Comparison of ENCODE assay signal across 8 cellular contexts in genomic region chr7:149771696-149772235, GRCh38. TPM values are rescaled to one million over a fixed set of nuclear protein-coding genes. Genes with fewer than 3 reads are reported as not detected.
A peak's percentile ranks its signal among the peaks of the same experiment; 100 is the strongest.
DNase-seq lines count a peak whose midpoint lies in the region; ATAC-seq and TF ChIP-seq lines count a peak whose summit lies in the region.

No MANE protein-coding gene starts in this region.

- H3K4me1 Mint-ChIP-seq in CD4-positive, alpha-beta T cell (ENCODE audit: low read depth), result peaks cover 20% of the 10 kb centered on the region
- H3K4me1 Mint-ChIP-seq in endodermal cell (peaks cover 8% of the 10 kb centered on the region), mesothelial cell of epicardium (peaks cover 23% of the 10 kb centered on the region)

- H3K9me3 ChIP-seq in CD4-positive, alpha-beta T cell (ENCODE audit: control insufficient read depth, low read length), result no peaks in the 10 kb centered on the region
- no peaks in the 10 kb centered on the region for H3K9me3 ChIP-seq in endodermal cell (ENCODE audit: control insufficient read depth, low read length)

- no peak overlapping the region for H3K9ac ChIP-seq in endodermal cell (ENCODE audit: extremely low read depth, low read length, poor library complexity, severe bottlenecking)

- H3K36me3 Mint-ChIP-seq in CD4-positive, alpha-beta T cell (ENCODE audit: low read depth), result peaks cover 11% of the 10 kb centered on the region
- H3K36me3 Mint-ChIP-seq in endodermal cell (ENCODE audit: low read depth) (no peaks in the 10 kb centered on the region), mesothelial cell of epicardium (peaks cover 25% of the 10 kb centered on the region)

- 0% methylated on average over 4 to 36 of the region's 39 CpGs for WGBS in endodermal cell (ENCODE audit: insufficient coverage in 1 of 2, insufficient read length in 1 of 2), 2 experiments

- POLR2A ChIA-PET in CD4-positive, alpha-beta T cell (lab: Charles Lee), result interaction anchor here (0.6 to 0.7 kb wide), 2 partner anchors 64 to 66 kb away, joined by 3 to 4 read pairs; partner anchors contain the start of gene ZNF862

- H3K36me3 ChIP-seq in endodermal cell (ENCODE audit: control insufficient read depth, insufficient read depth, low read length), result no peaks in the 10 kb centered on the region

- intact Hi-C loops in CD4-positive, alpha-beta T cell (cut with DNase I, micrococcal nuclease), result loop anchor here (1.0 to 5.0 kb wide), 8 partner anchors 54 to 1455 kb away; partner anchors contain the start of genes ABCF2 (in 1 of the 2), ATP6V0E2 (in 1 of the 2), CDK5 (in 1 of the 2) and SLC4A2 (in 1 of the 2)

- peak; percentile 73 to 90 (median 84) for DNase-seq in CD4-positive, alpha-beta T cell
- DNase-seq in NCI-H82 treated with DMSO at 0.1 percent for 48 hours (lab: John Stamatoyannopoulos, UW; ENCODE audit: unreplicated experiment) (peak; percentile 83), endodermal cell (peak; percentile 97), mesothelial cell of epicardium (ENCODE audit: low spot score in 2 of 2, unreplicated experiment in 2 of 2) (peak; percentile 84 to 89)
- DNase-seq in activated CD8-positive, alpha-beta memory T cell treated with anti-CD3 and anti-CD28 coated beads for 4 hours (ENCODE audit: low read depth in 2 of 2), result peak; percentile 66 to 68
- peak; percentile 69 for DNase-seq in stimulated activated CD8-positive, alpha-beta memory T cell treated with anti-CD3 and anti-CD28 coated beads, Interleukin-15, amount 100 ng/mL, for 1 hour (ENCODE audit: low read depth)

- H3K9me3 Mint-ChIP-seq in CD4-positive, alpha-beta T cell, result no peaks in the 10 kb centered on the region
- H3K9me3 Mint-ChIP-seq in endodermal cell (no peaks in the 10 kb centered on the region), mesothelial cell of epicardium (no peaks in the 10 kb centered on the region)

- no peak overlapping the region for H3K27ac Mint-ChIP-seq in CD4-positive, alpha-beta T cell
- H3K27ac Mint-ChIP-seq in endodermal cell (no peak overlapping the region), mesothelial cell of epicardium (no peak overlapping the region)

- CTCF ChIA-PET in CD4-positive, alpha-beta T cell (lab: Charles Lee), result interaction anchor here (0.6 to 1.4 kb wide), 3 partner anchors 30 to 677 kb away, joined by 3 to 5 read pairs (median 3); no protein-coding TSS in a partner anchor

- H3K4me1 ChIP-seq in endodermal cell (ENCODE audit: control insufficient read depth, insufficient read depth, low read length), result no peaks in the 10 kb centered on the region

- no peak overlapping the region for H3K27ac ChIP-seq in CD4-positive, alpha-beta T cell (ENCODE audit: low read depth, low read length)
- H3K27ac ChIP-seq in endodermal cell (ENCODE audit: low read depth, low read length), result no peak overlapping the region

- no peak for TF ChIP-seq CTCF in CD4-positive, alpha-beta T cell (IDR thresholded peaks at IDR 0.05)
- TF ChIP-seq CTCF in endodermal cell (conservative IDR thresholded peaks at IDR 0.05) (no peak), mesothelial cell of epicardium (IDR thresholded peaks at IDR 0.05; ENCODE audit: unreplicated experiment) (no peak)

- H3K27me3 ChIP-seq in CD4-positive, alpha-beta T cell (ENCODE audit: control insufficient read depth, insufficient read depth, low read length), result no peaks in the 10 kb centered on the region
- peaks cover 66% of the 10 kb centered on the region for H3K27me3 ChIP-seq in endodermal cell (ENCODE audit: control insufficient read depth, insufficient read depth, low read length, poor library complexity, severe bottlenecking)

- peak; percentile 87 for ATAC-seq in CD4-positive, alpha-beta T cell (ENCODE audit: poor library complexity)
- peak; percentile 94 for ATAC-seq in GM19397 (IDR thresholded peaks at IDR 0.05; ENCODE audit: unreplicated experiment)
- peak; percentile 90 for ATAC-seq in HG03558 (IDR thresholded peaks at IDR 0.05; ENCODE audit: extremely low read depth, unreplicated experiment)

- H3K4me3 Mint-ChIP-seq in CD4-positive, alpha-beta T cell, result peak overlapping the region; percentile 84
- peak overlapping the region; percentile 56 for H3K4me3 Mint-ChIP-seq in endodermal cell
- H3K4me3 Mint-ChIP-seq in mesothelial cell of epicardium, result peak overlapping the region; percentile 75

- no peaks in the 10 kb centered on the region for H3K27me3 Mint-ChIP-seq in CD4-positive, alpha-beta T cell
- peaks cover 78% of the 10 kb centered on the region for H3K27me3 Mint-ChIP-seq in endodermal cell (ENCODE audit: insufficient read depth)
- H3K27me3 Mint-ChIP-seq in mesothelial cell of epicardium (ENCODE audit: low read depth), result peaks cover 27% of the 10 kb centered on the region

- H3K4me3 ChIP-seq in endodermal cell (ENCODE audit: low read length), result peak overlapping the region; percentile 73

RNA-seq across cellular contexts. Expression of gene ZNF467, which starts 1.6 kb away (rescaled TPM):
- 1 to 10 TPM; 4.1 to 4.3 TPM for total RNA-seq in CD4-positive, alpha-beta T cell
- total RNA-seq in endodermal cell, result 1 to 10 TPM in 1 of 2 donors, under 1 TPM in 1; 0.91 to 2.5 TPM
- polyA plus RNA-seq in endodermal cell (2013, experiment 1 of 2), result 6.0 TPM
- 5.3 TPM for polyA plus RNA-seq in endodermal cell (2013, experiment 2 of 2)
- 35.3 to 38.9 TPM (median 38.0 TPM) in 3 replicates for total RNA-seq in mesothelial cell of epicardium
